27 cellular contexts compared by ENCODE assay signal in genomic region chr1:211730347-211730746, GRCh38. TPM values are rescaled to one million over a fixed set of nuclear protein-coding genes. Genes with fewer than 3 reads are reported as not detected.
"Had no signal": no experiment of that assay in that cellular context is flagged by ENCODE, and none has a peak within 500 bp of the region (broad histone marks: within the 10 kb centered on the region; RNA-seq: fewer than 3 reads in every experiment).

No MANE protein-coding gene starts in this region.

- H3K27me3 ChIP-seq: brain microvascular endothelial cell had no signal

- H3K36me3 ChIP-seq: brain microvascular endothelial cell, WERI-Rb-1 had no signal

- H3K27ac ChIP-seq: brain microvascular endothelial cell, WERI-Rb-1 had no signal

- ATAC-seq: activated CD8-positive, alpha-beta T cell treated with anti-CD3 and anti-CD28 coated beads for 36 hours; activated T-cell treated with anti-CD3 and anti-CD28 coated beads, Interleukin-2, amount 50 U/mL, for 4 hours; activated T-helper 17 cell treated with anti-CD3 and anti-CD28 coated beads, Interleukin-2, amount 50 U/mL, for 72 hours; esophagus mucosa; T-helper 17 cell had no signal

- DNase-seq: activated B cell treated with CpG ODN at 0.5 μM for 24 hours; activated CD4-positive, alpha-beta T cell treated with anti-CD3 and anti-CD28 coated beads for 1 hour; activated CD4-positive, alpha-beta T cell treated with anti-CD3 and anti-CD28 coated beads for 4 hours; activated CD4-positive, alpha-beta T cell treated with anti-CD3 and anti-CD28 coated beads, Interleukin-2, amount 10 ng/mL, durations not matched to agents 7 days and 5 days; activated CD4-positive, alpha-beta T cell treated with anti-CD3 and anti-CD28 coated beads, Interleukin-2, amount 50 U/mL, for 48 hours; activated CD8-positive, alpha-beta memory T cell treated with anti-CD3 and anti-CD28 coated beads for 24 hours; activated CD8-positive, alpha-beta T cell treated with anti-CD3 and anti-CD28 coated beads for 36 hours; activated effector memory CD4-positive, alpha-beta T cell treated with Interleukin-2 at 50 U/mL for 16 hours; activated gamma-delta T cell treated with Interleukin-2 at 50 U/mL for 16 hours; activated naive CD4-positive, alpha-beta T cell treated with anti-CD3 and anti-CD28 coated beads, Interleukin-2, amount 50 U/mL, for 16 hours; activated naive CD4-positive, alpha-beta T cell treated with Interleukin-2 at 50 U/mL for 16 hours; activated T-cell treated with anti-CD3 and anti-CD28 coated beads, Interleukin-2, amount 50 U/mL, for 4 hours; amniotic stem cell; anterior cingulate cortex; brain microvascular endothelial cell; cortex of kidney; dermis blood vessel endothelial cell; effector CD8-positive, alpha-beta T cell; foreskin fibroblast; head of caudate nucleus; T-helper 1 cell; T-helper 17 cell; T1000; WERI-Rb-1 had no signal

RNA-seq across cellular contexts. Expression of gene NEK2, which starts 54.9 kb away (rescaled TPM):
- total RNA-seq: cardiac septum had no signal
